9 cellular contexts compared by ENCODE assay signal in genomic region chr14:77158175-77158908, GRCh38. TPM values are rescaled to one million over a fixed set of nuclear protein-coding genes. Genes with fewer than 3 reads are reported as not detected.
DNase-seq lines count a peak whose midpoint lies in the region; TF ChIP-seq lines count a peak whose summit lies in the region.
"Had no signal": no experiment of that assay in that cellular context is flagged by ENCODE, and none has a peak within 500 bp of the region (broad histone marks: within the 10 kb centered on the region; RNA-seq: fewer than 3 reads in every experiment).

No MANE protein-coding gene starts in this region.

- H3K27ac ChIP-seq in parathyroid adenoma (no peak overlapping the region), transverse colon (no peak overlapping the region), vagina (no peak overlapping the region)

- no peaks in the 10 kb centered on the region for H3K4me1 ChIP-seq in parathyroid adenoma
- peaks cover 0 to 5% (median 0%) of the 10 kb centered on the region in 4 donors for H3K4me1 ChIP-seq in transverse colon
- H3K4me1 ChIP-seq in vagina, result peaks cover 13% of the 10 kb centered on the region

- DNase-seq in GM03348 (ENCODE audit: low spot score) (peak; percentile 89), NCI-H510A (lab: John Stamatoyannopoulos, UW) (peak; percentile 77), fibroblast of peridontal ligament (ENCODE audit: extremely low read depth) (peak; percentile 60), germinal center (ENCODE audit: low spot score) (no peak), transverse colon (no peak), vagina (ENCODE audit: extremely low spot score in 2 of 2) (no peak)
- no peak for DNase-seq in central memory CD4-positive, alpha-beta T cell
- DNase-seq: activated naive CD8-positive, alpha-beta T cell treated with anti-CD3 and anti-CD28 coated beads, Interleukin-2, amount 10 ng/mL, durations not matched to agents 7 days and 5 days had no signal

- H3K9ac ChIP-seq in parathyroid adenoma, result no peak overlapping the region

- intact Hi-C loops in transverse colon (cut with DNase I; ENCODE audit: low total_unique reads), result no loop called here
- intact Hi-C loops in vagina (cut with DNase I), result no loop called here

- no peaks in the 10 kb centered on the region for H3K9me3 ChIP-seq in parathyroid adenoma (ENCODE audit: control insufficient read depth, low read length)
- no peaks in the 10 kb centered on the region for H3K9me3 ChIP-seq in transverse colon
- H3K9me3 ChIP-seq in vagina, result no peaks in the 10 kb centered on the region

- no peak for TF ChIP-seq CTCF in parathyroid adenoma (IDR thresholded peaks at IDR 0.05)
- no peak for TF ChIP-seq CTCF in transverse colon (IDR thresholded peaks at IDR 0.05)
- no peak for TF ChIP-seq CTCF in vagina (IDR thresholded peaks at IDR 0.05)

- TF ChIP-seq POLR2A in transverse colon (IDR thresholded peaks at IDR 0.05), result no peak
- TF ChIP-seq POLR2A in vagina (IDR thresholded peaks at IDR 0.05), result no peak

- H2AFZ ChIP-seq in parathyroid adenoma, result peak overlapping the region; percentile 13

- H3K27me3 ChIP-seq in parathyroid adenoma (ENCODE audit: control insufficient read depth, insufficient read depth, low read length) (no peaks in the 10 kb centered on the region), transverse colon (peaks cover 50% of the 10 kb centered on the region), vagina (no peaks in the 10 kb centered on the region)

- H3K4me2 ChIP-seq in parathyroid adenoma (ENCODE audit: low read length), result no peak overlapping the region

- in situ Hi-C loops in transverse colon (cut with MboI; ENCODE audit: low pct_ligation_motif_present in 1 of 4, low pct_unique_long_range_greater_than_20kb in 1 of 4, low sequenced_read_pairs in 3 of 4), result no loop called here

- TF ChIP-seq EP300 in transverse colon (IDR thresholded peaks at IDR 0.05; ENCODE audit: low read depth), result no peak

- H3K36me3 ChIP-seq in parathyroid adenoma (ENCODE audit: control insufficient read depth, insufficient read depth, low read length) (no peaks in the 10 kb centered on the region), transverse colon (no peaks in the 10 kb centered on the region), vagina (no peaks in the 10 kb centered on the region)

- H3K4me3 ChIP-seq in parathyroid adenoma (ENCODE audit: low read depth, low read length) (no peak overlapping the region), transverse colon (no peak overlapping the region), vagina (peak overlapping the region in 1 of 2 donors; percentile 13)

- H3K79me2 ChIP-seq in parathyroid adenoma, result no peaks in the 10 kb centered on the region

- WGBS in transverse colon (ENCODE audit: low coverage in 1 of 2), 2 donors, result 5 to 26% methylated on average over 4 to 19 of the region's 19 CpGs

RNA-seq across cellular contexts. Expression of gene ZDHHC22, which starts 16.8 kb away (rescaled TPM):
- total RNA-seq in transverse colon, result under 1 TPM in 1 of 4 donors, not detected in 3; 0.14 TPM
- total RNA-seq in vagina, result not detected
- total RNA-seq: activated naive CD8-positive, alpha-beta T cell treated with anti-CD3 and anti-CD28 coated beads, Interleukin-2, amount 10 ng/mL, durations not matched to agents 7 days and 5 days had no signal

RNA-seq across cellular contexts. Expression of gene TMEM63C, which starts 23.3 kb away (rescaled TPM):
- total RNA-seq in transverse colon (10 to 100 TPM; 20.1 to 60.2 (median 33.9) TPM), vagina (27.0 TPM)

Comparison
In these comparisons a context has a peak if more than half of its experiments do, and no peak if none do; other contexts are left out.
1. DNase-seq: peak in GM03348 (single experiment), NCI-H510A (single experiment) and fibroblast of peridontal ligament (single experiment); none in central memory CD4-positive, alpha-beta T cell (single experiment), germinal center (single experiment), transverse colon (single experiment) and vagina (0 of 2).